ENCODE assay signal across 16 cellular contexts in the genomic region with DNA sequence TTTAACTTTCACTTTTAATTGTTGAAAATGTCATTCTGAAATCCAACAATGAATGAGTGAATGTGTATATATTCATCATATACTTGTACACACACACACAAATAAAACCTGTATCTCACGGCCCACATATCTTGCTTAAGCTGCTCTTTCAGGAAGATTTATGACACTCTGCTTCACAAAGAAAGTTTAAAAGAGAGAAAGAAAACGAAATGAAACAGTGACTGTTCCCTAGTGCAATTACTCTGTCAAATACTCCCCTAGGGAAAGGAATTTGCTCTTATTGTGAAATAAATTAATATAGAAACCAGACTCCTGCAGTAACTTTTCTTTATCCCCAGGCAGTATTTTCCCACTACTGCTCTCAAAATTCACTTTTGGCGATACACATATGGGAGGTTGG.
DNase-seq lines count a peak whose midpoint lies in the region; ATAC-seq, FAIRE-seq and TF ChIP-seq lines count a peak whose summit lies in the region.
"Had no signal": no experiment of that assay in that cellular context is flagged by ENCODE, and none has a peak within 500 bp of the region (broad histone marks: within the 10 kb centered on the region; RNA-seq: fewer than 3 reads in every experiment).

No MANE protein-coding gene starts in this region.

- 2% methylated on average over 3 of the region's 3 CpGs for WGBS in A549 (ENCODE audit: missing lambda C conversion rate)

- no peak for ATAC-seq in A549
- ATAC-seq: HCT116 had no signal

- TF ChIP-seq EP300 in A549 (IDR thresholded peaks at IDR 0.05): no peak

- H3K4me1 Mint-ChIP-seq in nephron: peaks cover 25% of the 10 kb centered on the region
- H3K4me1 Mint-ChIP-seq: CD4-positive, CD25-positive, alpha-beta regulatory T cell had no signal

- peak overlapping the region in 2 of 3 experiments; percentile 22 to 27 for H3K27ac Mint-ChIP-seq in nephron
- H3K27ac Mint-ChIP-seq: CD4-positive, CD25-positive, alpha-beta regulatory T cell; IgD-negative memory B cell had no signal

- POLR2A ChIA-PET in A549 (lab: Yijun Ruan, JAX): no interaction called here

- H3K9ac ChIP-seq in SK-N-MC (ENCODE audit: insufficient read length): peak overlapping the region; percentile 44
- H3K9ac ChIP-seq: BLaER1 had no signal

- no peak for DNase-seq in A549 (ENCODE audit: low read depth in 1 of 2, low spot score in 1 of 2)
- peak; percentile 85 for DNase-seq in SK-N-MC (ENCODE audit: low read depth, low spot score)
- DNase-seq in fibroblast of mammary gland (ENCODE audit: low read depth): peak; percentile 34
- no peak for DNase-seq in C1 segment of cervical spinal cord (lab: John Stamatoyannopoulos, UW)
- DNase-seq in NCI-H2227 (lab: John Stamatoyannopoulos, UW; ENCODE audit: unreplicated experiment): no peak
- DNase-seq in NCI-H1417 (lab: John Stamatoyannopoulos, UW): no peak
- DNase-seq in Ammon's horn (ENCODE audit: low spot score): no peak
- DNase-seq: 8988T; CD4-positive, CD25-positive, alpha-beta regulatory T cell; DMS53; GF-D8 had no signal

- no peak for TF ChIP-seq POLR2A in A549 (IDR thresholded peaks at IDR 0.05; ENCODE audit: low read length)

- no peak overlapping the region for H3K4me2 ChIP-seq in A549
- H3K4me2 ChIP-seq: BLaER1 had no signal

- no peaks in the 10 kb centered on the region for H3K36me3 Mint-ChIP-seq in nephron (ENCODE audit: low read depth)
- H3K36me3 Mint-ChIP-seq: CD4-positive, CD25-positive, alpha-beta regulatory T cell; IgD-negative memory B cell had no signal

- H3K4me3 Mint-ChIP-seq in nephron: no peak overlapping the region
- H3K4me3 Mint-ChIP-seq: CD4-positive, CD25-positive, alpha-beta regulatory T cell; IgD-negative memory B cell had no signal

- H3K27ac ChIP-seq in A549 (no peak overlapping the region), SK-N-MC (peak overlapping the region; percentile 82)
- H3K27ac ChIP-seq: BLaER1 had no signal

- no peak for TF ChIP-seq CTCF in A549 (IDR thresholded peaks at IDR 0.05)
- no peak for TF ChIP-seq CTCF in fibroblast of mammary gland (conservative IDR thresholded peaks at IDR 0.05; ENCODE audit: control insufficient read depth, insufficient read depth, low read depth, low read length)
- no peak for TF ChIP-seq CTCF in nephron (IDR thresholded peaks at IDR 0.05; ENCODE audit: unreplicated experiment in 3 of 3)

- peak; percentile 18 for FAIRE-seq in A549 (lab: Jason Lieb, UNC)
- FAIRE-seq: H1 had no signal

- CTCF ChIA-PET in A549 (lab: Yijun Ruan, JAX): interaction anchor here (0.8 kb wide), 1 partner anchor 30 kb away, joined by 3 read pairs; no protein-coding TSS in a partner anchor

- H3K9me3 ChIP-seq in A549 (no peaks in the 10 kb centered on the region), SK-N-MC (ENCODE audit: low read depth, low read length) (no peaks in the 10 kb centered on the region)
- H3K9me3 ChIP-seq: BLaER1 had no signal

- no peaks in the 10 kb centered on the region for H3K36me3 ChIP-seq in SK-N-MC (ENCODE audit: insufficient read depth, low read length)
- H3K36me3 ChIP-seq: BLaER1 had no signal

- no peaks in the 10 kb centered on the region for H3K4me1 ChIP-seq in A549

- no peak overlapping the region for H3K4me3 ChIP-seq in A549
- peak overlapping the region; percentile 68 for H3K4me3 ChIP-seq in SK-N-MC
- H3K4me3 ChIP-seq in fibroblast of mammary gland (ENCODE audit: control insufficient read depth, low read depth, low read length): no peak overlapping the region
- H3K4me3 ChIP-seq: BLaER1 had no signal

- no peaks in the 10 kb centered on the region for H3K9me3 Mint-ChIP-seq in nephron
- H3K9me3 Mint-ChIP-seq: CD4-positive, CD25-positive, alpha-beta regulatory T cell; IgD-negative memory B cell had no signal

- peaks cover 7% of the 10 kb centered on the region for H3K27me3 Mint-ChIP-seq in nephron (ENCODE audit: low read depth)
- H3K27me3 Mint-ChIP-seq: IgD-negative memory B cell had no signal

- TF ChIP-seq RAD21 in A549 (conservative IDR thresholded peaks at IDR 0.05 in 1 of 2, IDR thresholded peaks at IDR 0.05 in 1 of 2): no peak

TF ChIP-seq in A549, 52 proteins besides CTCF, POLR2A, EP300 and RAD21 (continues in another document):
- no peak for TF ChIP-seq HOXB13 (CRISPR knock-in tag; IDR thresholded peaks at IDR 0.05; ENCODE audit: low read depth)
- TF ChIP-seq FOSL2 (IDR thresholded peaks at IDR 0.05): no peak
- TF ChIP-seq FOSL2 (CRISPR knock-in tag; IDR thresholded peaks at IDR 0.05): no peak
- TF ChIP-seq, protein P1, sequence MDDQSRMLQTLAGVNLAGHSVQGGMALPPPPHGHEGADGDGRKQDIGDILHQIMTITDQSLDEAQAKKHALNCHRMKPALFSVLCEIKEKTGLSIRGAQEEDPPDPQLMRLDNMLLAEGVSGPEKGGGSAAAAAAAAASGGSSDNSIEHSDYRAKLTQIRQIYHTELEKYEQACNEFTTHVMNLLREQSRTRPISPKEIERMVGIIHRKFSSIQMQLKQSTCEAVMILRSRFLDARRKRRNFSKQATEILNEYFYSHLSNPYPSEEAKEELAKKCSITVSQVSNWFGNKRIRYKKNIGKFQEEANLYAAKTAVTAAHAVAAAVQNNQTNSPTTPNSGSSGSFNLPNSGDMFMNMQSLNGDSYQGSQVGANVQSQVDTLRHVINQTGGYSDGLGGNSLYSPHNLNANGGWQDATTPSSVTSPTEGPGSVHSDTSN (IDR thresholded peaks at IDR 0.05): no peak
- TF ChIP-seq ESRRA (IDR thresholded peaks at IDR 0.05; ENCODE audit: borderline replicate concordance, low read length): no peak
- no peak for TF ChIP-seq ELK1 (IDR thresholded peaks at IDR 0.05; ENCODE audit: low read depth, low read length)
- TF ChIP-seq POLR2AphosphoS2 (conservative IDR thresholded peaks at IDR 0.05; ENCODE audit: low read length): no peak
- no peak for TF ChIP-seq ZC3H11A (IDR thresholded peaks at IDR 0.05)
- no peak for TF ChIP-seq MAFK (IDR thresholded peaks at IDR 0.05; ENCODE audit: partially characterized antibody)
- TF ChIP-seq, protein P2, sequence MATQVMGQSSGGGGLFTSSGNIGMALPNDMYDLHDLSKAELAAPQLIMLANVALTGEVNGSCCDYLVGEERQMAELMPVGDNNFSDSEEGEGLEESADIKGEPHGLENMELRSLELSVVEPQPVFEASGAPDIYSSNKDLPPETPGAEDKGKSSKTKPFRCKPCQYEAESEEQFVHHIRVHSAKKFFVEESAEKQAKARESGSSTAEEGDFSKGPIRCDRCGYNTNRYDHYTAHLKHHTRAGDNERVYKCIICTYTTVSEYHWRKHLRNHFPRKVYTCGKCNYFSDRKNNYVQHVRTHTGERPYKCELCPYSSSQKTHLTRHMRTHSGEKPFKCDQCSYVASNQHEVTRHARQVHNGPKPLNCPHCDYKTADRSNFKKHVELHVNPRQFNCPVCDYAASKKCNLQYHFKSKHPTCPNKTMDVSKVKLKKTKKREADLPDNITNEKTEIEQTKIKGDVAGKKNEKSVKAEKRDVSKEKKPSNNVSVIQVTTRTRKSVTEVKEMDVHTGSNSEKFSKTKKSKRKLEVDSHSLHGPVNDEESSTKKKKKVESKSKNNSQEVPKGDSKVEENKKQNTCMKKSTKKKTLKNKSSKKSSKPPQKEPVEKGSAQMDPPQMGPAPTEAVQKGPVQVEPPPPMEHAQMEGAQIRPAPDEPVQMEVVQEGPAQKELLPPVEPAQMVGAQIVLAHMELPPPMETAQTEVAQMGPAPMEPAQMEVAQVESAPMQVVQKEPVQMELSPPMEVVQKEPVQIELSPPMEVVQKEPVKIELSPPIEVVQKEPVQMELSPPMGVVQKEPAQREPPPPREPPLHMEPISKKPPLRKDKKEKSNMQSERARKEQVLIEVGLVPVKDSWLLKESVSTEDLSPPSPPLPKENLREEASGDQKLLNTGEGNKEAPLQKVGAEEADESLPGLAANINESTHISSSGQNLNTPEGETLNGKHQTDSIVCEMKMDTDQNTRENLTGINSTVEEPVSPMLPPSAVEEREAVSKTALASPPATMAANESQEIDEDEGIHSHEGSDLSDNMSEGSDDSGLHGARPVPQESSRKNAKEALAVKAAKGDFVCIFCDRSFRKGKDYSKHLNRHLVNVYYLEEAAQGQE (IDR thresholded peaks at IDR 0.05): no peak
- TF ChIP-seq CBX8 (IDR thresholded peaks at IDR 0.05): no peak
- TF ChIP-seq PHF8 (IDR thresholded peaks at IDR 0.05; ENCODE audit: borderline replicate concordance, low read depth): no peak
- TF ChIP-seq MYC (IDR thresholded peaks at IDR 0.05; ENCODE audit: borderline replicate concordance, low read length): no peak
- TF ChIP-seq NR3C1 (IDR thresholded peaks at IDR 0.05): no peak
- TF ChIP-seq JUN (IDR thresholded peaks at IDR 0.05): no peak
- no peak for TF ChIP-seq E2F6 (IDR thresholded peaks at IDR 0.05; ENCODE audit: borderline replicate concordance, low read depth)
- no peak for TF ChIP-seq CHD4 (IDR thresholded peaks at IDR 0.05; ENCODE audit: borderline replicate concordance)
- TF ChIP-seq TP53 (CRISPR knock-in tag; IDR thresholded peaks at IDR 0.05): no peak
- no peak for TF ChIP-seq NPAS2 (CRISPR knock-in tag; IDR thresholded peaks at IDR 0.05; ENCODE audit: borderline replicate concordance)
- TF ChIP-seq HES2 (IDR thresholded peaks at IDR 0.05): no peak

Comparison
In these comparisons a context has a peak if more than half of its experiments do, and no peak if none do; other contexts are left out.
1. DNase-seq: peak in SK-N-MC (single experiment) and fibroblast of mammary gland (single experiment); none in A549 (0 of 2), C1 segment of cervical spinal cord (0 of 14), NCI-H2227 (single experiment), NCI-H1417 (0 of 3) and Ammon's horn (single experiment).